ENCODE assay signal across 12 cellular contexts in the genomic region with DNA sequence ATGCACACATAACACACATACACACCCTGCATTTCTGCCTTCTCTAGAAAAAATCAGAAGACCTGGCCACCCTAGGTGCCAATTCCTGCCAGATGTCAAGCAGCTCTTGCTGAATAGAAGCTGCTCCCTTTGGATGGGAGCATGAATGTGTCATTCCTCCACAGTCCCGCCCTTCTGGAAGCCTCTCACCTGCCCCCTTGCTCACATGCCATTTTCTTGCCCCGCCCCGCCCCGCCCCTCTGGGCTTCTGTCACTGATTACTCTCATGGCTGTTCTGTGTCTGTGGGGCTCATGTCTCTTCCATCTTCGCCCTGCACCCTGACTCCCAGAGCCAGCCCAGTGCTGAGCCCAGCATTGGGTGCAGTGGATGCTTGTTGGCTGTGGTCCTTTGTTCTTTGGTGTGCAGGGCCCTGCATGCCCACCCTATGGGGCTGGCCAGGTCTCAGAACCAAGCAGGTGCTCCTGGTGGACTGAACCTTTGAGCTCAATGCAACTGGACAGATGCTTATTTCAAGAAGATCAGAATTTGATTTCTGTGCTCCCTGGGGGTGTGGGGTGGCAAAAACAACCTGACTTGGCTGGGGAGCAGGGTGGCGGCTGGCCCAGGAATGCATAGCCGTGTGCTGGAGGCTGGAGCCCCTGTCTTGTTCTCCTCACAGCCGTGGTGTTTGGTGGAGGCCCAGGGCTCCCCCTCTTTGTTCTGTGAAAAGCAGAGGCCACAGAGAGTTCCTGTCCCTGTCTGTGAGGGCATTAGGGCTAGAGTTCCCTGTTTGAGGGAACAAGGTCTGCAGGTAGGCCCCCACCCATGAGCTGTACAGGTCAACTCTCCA.
A peak's percentile ranks its signal among the peaks of the same experiment; 100 is the strongest.
DNase-seq lines count a peak whose midpoint lies in the region; ATAC-seq, FAIRE-seq and TF ChIP-seq lines count a peak whose summit lies in the region.
"Had no signal": no experiment of that assay in that cellular context is flagged by ENCODE, and none has a peak within 500 bp of the region (broad histone marks: within the 10 kb centered on the region; RNA-seq: fewer than 3 reads in every experiment).

No MANE protein-coding gene starts in this region.

- H3K27me3 ChIP-seq in H7 (ENCODE audit: control insufficient read depth, insufficient read depth, low read length): no peaks in the 10 kb centered on the region; the same call in 1 of the 2 replicates
- peaks cover 0 to 2% of the 10 kb centered on the region in 2 donors for H3K27me3 ChIP-seq in small intestine (ENCODE audit: control insufficient read depth in 2 of 2, insufficient read depth in 2 of 2, low read length in 2 of 2)

- DNase-seq in H7 (peak; percentile 88), NCI-H2196 (lab: John Stamatoyannopoulos, UW; ENCODE audit: unreplicated experiment) (peak; percentile 48), fibroblast of mammary gland (ENCODE audit: low read depth) (peak; percentile 13), small intestine (peak; percentile 68), GM19240 (ENCODE audit: insufficient read length, low spot score) (no peak)
- no peak for DNase-seq in activated CD8-positive, alpha-beta memory T cell treated with anti-CD3 and anti-CD28 coated beads for 24 hours
- DNase-seq: activated naive CD8-positive, alpha-beta T cell treated with anti-CD3 and anti-CD28 coated beads, Interleukin-2, amount 10 ng/mL, durations not matched to agents 7 days and 5 days; dermis blood vessel endothelial cell; stimulated activated CD4-positive, alpha-beta T cell treated with anti-CD3 and anti-CD28 coated beads, Interleukin-4, amount 100 ng/mL, for 1 hour had no signal

- H3K4me3 ChIP-seq in H7 (ENCODE audit: insufficient read depth, low read depth, low read length) (no peak overlapping the region), fibroblast of mammary gland (ENCODE audit: control insufficient read depth, low read depth, low read length) (no peak overlapping the region), small intestine (ENCODE audit: low read depth in 1 of 2, low read length in 2 of 2) (no peak overlapping the region)

- H3K36me3 ChIP-seq in H7 (replicated peaks; ENCODE audit: control insufficient read depth, insufficient read depth, low read length) (no peaks in the 10 kb centered on the region), small intestine (ENCODE audit: control insufficient read depth in 2 of 2, insufficient read depth in 2 of 2, low read length in 2 of 2) (no peaks in the 10 kb centered on the region)

- 38 to 65% (median 42%) methylated on average over 8 of the region's 8 CpGs for WGBS in small intestine, 3 donors

- H3K27ac ChIP-seq in small intestine (ENCODE audit: low read depth in 1 of 2, low read length in 1 of 2): no peak overlapping the region

- ATAC-seq in GM21529 (IDR thresholded peaks at IDR 0.05; ENCODE audit: unreplicated experiment) (no peak), GM18868 (IDR thresholded peaks at IDR 0.05; ENCODE audit: unreplicated experiment) (no peak)

- no peaks in the 10 kb centered on the region for H3K9me3 ChIP-seq in small intestine (ENCODE audit: control insufficient read depth, low read depth)

- H3K4me1 ChIP-seq in small intestine (ENCODE audit: control insufficient read depth in 2 of 2, insufficient read depth in 1 of 2, low read depth in 1 of 2, low read length in 1 of 2): no peaks in the 10 kb centered on the region

- no peak for FAIRE-seq in small intestine (lab: Jason Lieb, UNC)
- FAIRE-seq: GM12891 had no signal

- no peak for TF ChIP-seq CTCF in fibroblast of mammary gland (conservative IDR thresholded peaks at IDR 0.05; ENCODE audit: control insufficient read depth, insufficient read depth, low read depth, low read length)

Comparison
In these comparisons a context has a peak if more than half of its experiments do, and no peak if none do; other contexts are left out.
1. DNase-seq: peak in H7 (single experiment), NCI-H2196 (single experiment), fibroblast of mammary gland (single experiment) and small intestine (single experiment); none in activated CD8-positive, alpha-beta memory T cell treated with anti-CD3 and anti-CD28 coated beads for 24 hours (single experiment) and GM19240 (single experiment).